Comparison of ENCODE assay signal across 8 cellular contexts in the genomic region with DNA sequence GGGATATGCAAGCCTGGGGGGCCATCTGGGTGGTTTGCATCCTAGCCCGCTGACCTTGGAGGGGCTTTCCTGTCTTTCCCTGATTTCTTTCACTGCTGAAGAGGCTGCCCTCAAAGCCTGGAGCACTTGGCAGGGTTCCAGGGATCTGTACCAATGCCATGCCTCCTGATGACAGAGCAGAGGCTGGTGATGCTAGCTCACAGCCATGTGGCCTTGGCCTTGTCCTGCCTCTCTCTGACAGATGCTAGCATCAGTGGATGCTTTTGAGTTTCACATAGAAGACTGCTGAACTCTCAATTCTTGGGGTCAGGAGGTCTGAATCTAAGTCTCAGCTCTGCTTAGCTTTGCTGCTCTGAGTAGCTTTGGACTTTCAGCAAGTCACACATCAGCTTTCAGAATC. TPM values are rescaled to one million over a fixed set of nuclear protein-coding genes. Genes with fewer than 3 reads are reported as not detected.
DNase-seq lines count a peak whose midpoint lies in the region; ATAC-seq and TF ChIP-seq lines count a peak whose summit lies in the region.

No MANE protein-coding gene starts in this region.

- no peak for TF ChIP-seq POLR2A in NB4 (IDR thresholded peaks at IDR 0.05; ENCODE audit: extremely low read depth, insufficient read length)
- TF ChIP-seq POLR2A in esophagus squamous epithelium (IDR thresholded peaks at IDR 0.05): no peak

- H3K4me3 ChIP-seq in NB4 (ENCODE audit: low read depth, low read length): no peak overlapping the region
- no peak overlapping the region for H3K4me3 ChIP-seq in esophagus squamous epithelium
- H3K4me3 ChIP-seq in subcutaneous abdominal adipose tissue (ENCODE audit: low read depth in 1 of 5, low read length in 5 of 5): no peak overlapping the region

- no peak for TF ChIP-seq CTCF in NB4 (IDR thresholded peaks at IDR 0.05; ENCODE audit: low read depth, low read length)
- TF ChIP-seq CTCF in esophagus squamous epithelium (IDR thresholded peaks at IDR 0.05): no peak

- DNase-seq in D341Med (ENCODE audit: low spot score) (peak; percentile 57), NB4 (ENCODE audit: low read depth) (peak; percentile 36), esophagus squamous epithelium (lab: John Stamatoyannopoulos, UW) (no peak), NOMO-1 treated with DMSO at 0.1 percent for 48 hours (lab: John Stamatoyannopoulos, UW; ENCODE audit: unreplicated experiment) (no peak)

- peak; percentile 58 for ATAC-seq in GM19455 (IDR thresholded peaks at IDR 0.05; ENCODE audit: unreplicated experiment)
- ATAC-seq in HG02623 (IDR thresholded peaks at IDR 0.05; ENCODE audit: unreplicated experiment): no peak
- no peak for ATAC-seq in GM19328 (IDR thresholded peaks at IDR 0.05; ENCODE audit: unreplicated experiment)

- H3K4me1 ChIP-seq in esophagus squamous epithelium (peaks cover 0 to 22% (median 9%) of the 10 kb centered on the region in 3 donors), subcutaneous abdominal adipose tissue (ENCODE audit: control insufficient read depth in 5 of 5, insufficient read depth in 5 of 5, low read length in 5 of 5) (peaks cover 2 to 20% (median 17%) of the 10 kb centered on the region in 5 donors)

- H3K27me3 ChIP-seq in esophagus squamous epithelium (no peaks in the 10 kb centered on the region), subcutaneous abdominal adipose tissue (ENCODE audit: control insufficient read depth in 5 of 5, insufficient read depth in 4 of 5, low read length in 5 of 5) (no peaks in the 10 kb centered on the region)

- 73 to 90% methylated on average over 1 of the region's 1 CpG for WGBS in esophagus squamous epithelium, 2 donors

- H3K27ac ChIP-seq in esophagus squamous epithelium: peak overlapping the region; percentile 47 to 71 (median 60)
- peak overlapping the region; percentile 53 for H3K27ac ChIP-seq in subcutaneous abdominal adipose tissue (ENCODE audit: low read depth, low read length)

- H3K9ac ChIP-seq in subcutaneous abdominal adipose tissue (ENCODE audit: low read length in 5 of 5): no peak overlapping the region

- intact Hi-C loops in esophagus squamous epithelium (cut with DNase I): no loop called here

- H3K9me3 ChIP-seq in esophagus squamous epithelium: no peaks in the 10 kb centered on the region
- no peaks in the 10 kb centered on the region for H3K9me3 ChIP-seq in subcutaneous abdominal adipose tissue (ENCODE audit: control insufficient read depth in 5 of 5, low read length in 5 of 5)

- H3K36me3 ChIP-seq in esophagus squamous epithelium (no peaks in the 10 kb centered on the region), subcutaneous abdominal adipose tissue (ENCODE audit: control insufficient read depth in 5 of 5, insufficient read depth in 5 of 5, low read length in 5 of 5) (no peaks in the 10 kb centered on the region)

RNA-seq across cellular contexts. Expression of a gene that starts 21.9 kb away (rescaled TPM):
- total RNA-seq in esophagus squamous epithelium: 10 to 100 TPM; 41.7 to 79.6 (median 57.5) TPM

Comparison
In these comparisons a context has a peak if more than half of its experiments do, and no peak if none do; other contexts are left out.
1. DNase-seq: peak in D341Med (single experiment) and NB4 (single experiment); none in esophagus squamous epithelium (single experiment) and NOMO-1 treated with DMSO at 0.1 percent for 48 hours (single experiment).